Comparison of ENCODE assay signal across 10 cellular contexts in the genomic region with DNA sequence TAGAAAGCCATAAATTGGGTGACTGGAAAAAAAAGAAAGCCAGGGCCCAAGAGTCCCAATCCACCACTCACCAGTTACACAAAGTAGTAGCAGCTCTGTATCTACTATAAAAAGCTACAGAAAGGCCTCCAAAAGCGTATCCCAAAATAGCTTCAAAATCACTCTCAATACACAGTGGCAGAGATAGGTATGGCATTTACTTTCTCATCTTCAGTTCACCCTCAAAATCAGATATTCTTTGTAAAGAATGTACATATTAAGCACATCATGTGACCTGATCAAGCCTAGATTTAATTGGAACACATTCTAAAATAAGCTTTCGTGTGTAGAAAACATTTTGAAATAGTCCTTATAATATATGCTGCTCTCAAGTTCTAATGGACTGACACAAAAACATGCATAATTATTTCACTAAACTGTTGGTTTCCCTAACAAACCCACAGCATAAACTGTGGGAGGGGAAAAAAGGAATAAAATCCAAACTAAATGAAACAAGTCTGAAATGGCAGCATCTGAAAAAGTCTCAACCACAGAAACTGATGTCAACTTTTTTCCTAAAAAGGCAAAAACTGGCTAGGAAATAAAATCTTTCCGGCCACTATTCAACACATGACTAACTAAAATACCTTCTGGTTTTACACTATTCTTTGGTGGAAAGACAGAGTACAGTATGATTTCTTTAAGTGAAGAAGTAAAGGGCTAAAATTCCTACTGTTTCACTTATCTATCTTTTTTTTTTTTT. TPM values are rescaled to one million over a fixed set of nuclear protein-coding genes. Genes with fewer than 3 reads are reported as not detected.
DNase-seq lines count a peak whose midpoint lies in the region; ATAC-seq and TF ChIP-seq lines count a peak whose summit lies in the region.
"Had no signal": no experiment of that assay in that cellular context is flagged by ENCODE, and none has a peak within 500 bp of the region (broad histone marks: within the 10 kb centered on the region; RNA-seq: fewer than 3 reads in every experiment).

No MANE protein-coding gene starts in this region.

- H3K27ac Mint-ChIP-seq in WTC11, result peak overlapping the region; percentile 42; the same call in 1 of the 2 replicates

- DNase-seq in AG04450 (ENCODE audit: low read depth, low spot score) (peak; percentile 42), GM20000 (ENCODE audit: low spot score) (peak; percentile 19), WTC11 (ENCODE audit: low spot score) (no peak), heart right ventricle (no peak), NCI-H187 treated with DMSO at 0.1 percent for 48 hours (lab: John Stamatoyannopoulos, UW) (no peak), NCI-H446 treated with DMSO at 0.1 percent for 48 hours (lab: John Stamatoyannopoulos, UW) (no peak), NCI-H510A treated with DMSO at 0.1 percent for 48 hours (lab: John Stamatoyannopoulos, UW) (no peak)
- DNase-seq: COR-L47, islet precursor cell had no signal

- H3K4me3 ChIP-seq in AG04450 (ENCODE audit: low read depth, low read length) (no peak overlapping the region; the same call in 1 of the 2 replicates), heart right ventricle (no peak overlapping the region)

- no peak overlapping the region for H3K4me3 Mint-ChIP-seq in WTC11

- peaks cover 9% of the 10 kb centered on the region for H3K36me3 Mint-ChIP-seq in WTC11

- ATAC-seq in WTC11 (no peak), heart right ventricle (peak in 7 of 8 donors; percentile 37 to 81 (median 65)), GM18909 (IDR thresholded peaks at IDR 0.05; ENCODE audit: poor library complexity, unreplicated experiment) (no peak)

- TF ChIP-seq CTCF in AG04450 (IDR thresholded peaks at IDR 0.05; ENCODE audit: low read depth, low read length), result no peak
- no peak for TF ChIP-seq CTCF in GM20000 (IDR thresholded peaks at IDR 0.05; ENCODE audit: extremely low read depth, missing control alignments)
- no peak for TF ChIP-seq CTCF in WTC11 (IDR thresholded peaks at IDR 0.05)
- TF ChIP-seq CTCF in heart right ventricle (IDR thresholded peaks at IDR 0.05), result peak in 1 of 9 donors; percentile 6

- CTCF ChIA-PET in AG04450 (lab: Charles Lee), result interaction anchor here (1.2 to 2.3 kb wide), 5 partner anchors 10 to 686 kb away, joined by 5 to 15 read pairs (median 8); no protein-coding TSS in a partner anchor
- CTCF ChIA-PET in WTC11 (lab: Charles Lee), result interaction anchor here (0.6 kb wide), 1 partner anchor 9 kb away, joined by 3 read pairs; no protein-coding TSS in a partner anchor

- peaks cover 0 to 3% (median 0%) of the 10 kb centered on the region in 9 donors for H3K36me3 ChIP-seq in heart right ventricle

- POLR2A ChIA-PET in AG04450 (lab: Yijun Ruan, JAX) (interaction anchor here (0.5 kb wide), 1 partner anchor 51 kb away, joined by 3 read pairs; a partner anchor contains a TSS), WTC11 (lab: Charles Lee) (interaction anchor here (0.6 kb wide), 1 partner anchor 847 kb away, joined by 3 read pairs; no protein-coding TSS in a partner anchor)

- H3K27me3 Mint-ChIP-seq in WTC11 (ENCODE audit: low read depth), result no peaks in the 10 kb centered on the region

- peaks cover 3% of the 10 kb centered on the region; the same call in 1 of the 2 replicates for H3K9me3 Mint-ChIP-seq in WTC11

- peaks cover 48% of the 10 kb centered on the region for H3K4me1 Mint-ChIP-seq in WTC11

- H3K27me3 ChIP-seq in AG04450 (ENCODE audit: control insufficient read depth, insufficient read depth, low read length), result no peaks in the 10 kb centered on the region
- no peaks in the 10 kb centered on the region for H3K27me3 ChIP-seq in heart right ventricle

- H3K27ac ChIP-seq in AG04450 (ENCODE audit: low read depth, low read length), result peak overlapping the region; percentile 81
- peak overlapping the region in 9 of 10 donors; percentile 12 to 83 (median 70) for H3K27ac ChIP-seq in heart right ventricle

- H3K9me3 ChIP-seq in AG04450 (ENCODE audit: control insufficient read depth, insufficient read depth, low read length) (no peaks in the 10 kb centered on the region), heart right ventricle (no peaks in the 10 kb centered on the region)

- H3K4me1 ChIP-seq in heart right ventricle, result peaks cover 0 to 86% (median 66%) of the 10 kb centered on the region in 9 donors

- intact Hi-C loops in heart right ventricle (cut with DNase I), result loop anchor here in 6 of 10 donors (5.0 to 10.0 kb wide), 5 partner anchors 279 to 629 kb away; no protein-coding TSS in a partner anchor

- 42 to 51% methylated on average over 3 of the region's 3 CpGs for WGBS in heart right ventricle, 2 donors

TF ChIP-seq in WTC11, 78 proteins besides CTCF, POLR2A, EP300 and RAD21 (continues in another document):
- TF ChIP-seq JAZF1 (CRISPR knock-in tag; IDR thresholded peaks at IDR 0.05) (no peak), OVOL2 (CRISPR knock-in tag; IDR thresholded peaks at IDR 0.05; ENCODE audit: borderline replicate concordance) (no peak), TCF7 (CRISPR knock-in tag; IDR thresholded peaks at IDR 0.05; ENCODE audit: low read depth) (no peak), SP1 (CRISPR knock-in tag; conservative IDR thresholded peaks at IDR 0.05) (no peak), ZNF396 (CRISPR knock-in tag; IDR thresholded peaks at IDR 0.05; ENCODE audit: borderline replicate concordance) (no peak), SOX15 (CRISPR knock-in tag; IDR thresholded peaks at IDR 0.05) (no peak), TEAD4 (CRISPR knock-in tag; IDR thresholded peaks at IDR 0.05) (no peak), CREM (CRISPR knock-in tag; IDR thresholded peaks at IDR 0.05) (no peak), ELF4 (CRISPR knock-in tag; IDR thresholded peaks at IDR 0.05; ENCODE audit: low read depth) (no peak), CBFB (CRISPR knock-in tag; IDR thresholded peaks at IDR 0.05; ENCODE audit: low read depth) (no peak), ZNF671 (CRISPR knock-in tag; IDR thresholded peaks at IDR 0.05) (no peak)
- TF ChIP-seq, protein P1, sequence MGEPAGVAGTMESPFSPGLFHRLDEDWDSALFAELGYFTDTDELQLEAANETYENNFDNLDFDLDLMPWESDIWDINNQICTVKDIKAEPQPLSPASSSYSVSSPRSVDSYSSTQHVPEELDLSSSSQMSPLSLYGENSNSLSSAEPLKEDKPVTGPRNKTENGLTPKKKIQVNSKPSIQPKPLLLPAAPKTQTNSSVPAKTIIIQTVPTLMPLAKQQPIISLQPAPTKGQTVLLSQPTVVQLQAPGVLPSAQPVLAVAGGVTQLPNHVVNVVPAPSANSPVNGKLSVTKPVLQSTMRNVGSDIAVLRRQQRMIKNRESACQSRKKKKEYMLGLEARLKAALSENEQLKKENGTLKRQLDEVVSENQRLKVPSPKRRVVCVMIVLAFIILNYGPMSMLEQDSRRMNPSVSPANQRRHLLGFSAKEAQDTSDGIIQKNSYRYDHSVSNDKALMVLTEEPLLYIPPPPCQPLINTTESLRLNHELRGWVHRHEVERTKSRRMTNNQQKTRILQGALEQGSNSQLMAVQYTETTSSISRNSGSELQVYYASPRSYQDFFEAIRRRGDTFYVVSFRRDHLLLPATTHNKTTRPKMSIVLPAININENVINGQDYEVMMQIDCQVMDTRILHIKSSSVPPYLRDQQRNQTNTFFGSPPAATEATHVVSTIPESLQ (CRISPR knock-in tag; IDR thresholded peaks at IDR 0.05), result no peak
- TF ChIP-seq, protein P2, sequence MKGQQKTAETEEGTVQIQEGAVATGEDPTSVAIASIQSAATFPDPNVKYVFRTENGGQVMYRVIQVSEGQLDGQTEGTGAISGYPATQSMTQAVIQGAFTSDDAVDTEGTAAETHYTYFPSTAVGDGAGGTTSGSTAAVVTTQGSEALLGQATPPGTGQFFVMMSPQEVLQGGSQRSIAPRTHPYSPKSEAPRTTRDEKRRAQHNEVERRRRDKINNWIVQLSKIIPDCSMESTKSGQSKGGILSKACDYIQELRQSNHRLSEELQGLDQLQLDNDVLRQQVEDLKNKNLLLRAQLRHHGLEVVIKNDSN (CRISPR knock-in tag; IDR thresholded peaks at IDR 0.05), result no peak
- TF ChIP-seq, protein P3, sequence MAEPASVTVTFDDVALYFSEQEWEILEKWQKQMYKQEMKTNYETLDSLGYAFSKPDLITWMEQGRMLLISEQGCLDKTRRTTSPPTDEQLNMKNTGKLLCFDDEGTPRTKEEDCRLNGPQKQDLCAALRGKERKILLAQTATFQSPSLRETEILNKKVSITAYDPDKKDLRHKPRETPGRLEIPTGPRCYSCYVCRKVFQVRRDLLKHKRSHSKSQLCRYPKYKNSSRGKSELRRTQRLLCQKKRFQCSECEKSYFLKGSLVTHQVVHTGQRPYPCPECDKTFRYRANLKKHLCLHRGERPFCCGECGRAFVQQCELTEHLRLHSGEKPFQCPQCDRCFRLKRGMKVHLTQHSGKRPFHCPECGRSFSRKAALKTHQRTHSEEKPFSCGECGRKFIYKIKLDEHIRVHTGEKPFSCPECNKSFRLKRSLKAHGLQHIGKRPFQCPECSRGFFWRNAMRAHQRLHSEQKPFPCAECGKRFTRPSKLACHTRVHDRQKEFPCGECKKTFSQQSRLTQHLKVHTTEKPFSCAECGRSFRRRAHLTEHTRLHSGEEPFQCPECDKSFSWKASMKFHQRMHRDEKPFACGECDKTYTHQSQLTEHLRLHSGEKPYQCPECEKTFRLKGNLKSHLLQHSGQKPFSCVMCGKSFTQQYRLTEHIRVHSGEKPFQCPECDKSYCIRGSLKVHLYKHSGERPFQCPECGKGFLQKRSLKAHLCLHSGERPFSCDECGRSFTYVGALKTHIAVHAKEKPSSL (CRISPR knock-in tag; conservative IDR thresholded peaks at IDR 0.05), result no peak

RNA-seq across cellular contexts. Expression of a gene that starts 25.9 kb away (rescaled TPM):
- 159 and 167 TPM in 2 replicates for polyA plus RNA-seq in AG04450 (2011; rRNA removed)
- polyA minus RNA-seq in AG04450 (2011; rRNA and poly(A)+ RNA removed), result 60.1 and 80.1 TPM in 2 replicates
- 183 to 195 TPM (median 185 TPM) in 3 replicates for total RNA-seq in WTC11 (2021)
- 100 to 1,000 TPM in 1 of 10 donors, 10 to 100 TPM in 9; 86.3 to 109 (median 96.7) TPM for total RNA-seq in heart right ventricle
- 10 to 100 TPM; 35.5 to 76.0 TPM for polyA plus RNA-seq in heart right ventricle

RNA-seq across cellular contexts. Expression of a gene that starts 38.2 kb away (rescaled TPM):
- polyA plus RNA-seq in AG04450 (2011; rRNA removed) (49.1 and 77.7 TPM in 2 replicates), heart right ventricle (100 to 1,000 TPM in 1 of 2 donors, 10 to 100 TPM in 1; 61.1 to 128 TPM)
- polyA minus RNA-seq in AG04450 (2011; rRNA and poly(A)+ RNA removed), result 18.8 and 34.7 TPM in 2 replicates
- total RNA-seq in WTC11 (2021) (51.3 to 56.9 TPM (median 56.5 TPM) in 3 replicates), heart right ventricle (100 to 1,000 TPM; 171 to 663 (median 245) TPM)

RNA-seq across cellular contexts. Expression of a gene that starts 51.4 kb away (rescaled TPM):
- polyA plus RNA-seq in AG04450 (2011; rRNA removed) (80.0 and 100 TPM in 2 replicates), heart right ventricle (10 to 100 TPM; 17.4 to 33.2 TPM)
- 22.1 and 35.8 TPM in 2 replicates for polyA minus RNA-seq in AG04450 (2011; rRNA and poly(A)+ RNA removed)
- total RNA-seq in WTC11 (2021) (112 to 124 TPM (median 121 TPM) in 3 replicates), heart right ventricle (10 to 100 TPM; 34.1 to 59.6 (median 45.7) TPM)

Comparison
In these comparisons a context has a peak if more than half of its experiments do, and no peak if none do; other contexts are left out.
1. DNase-seq: peak in AG04450 (single experiment) and GM20000 (single experiment); none in WTC11 (single experiment), heart right ventricle (0 of 2), NCI-H187 treated with DMSO at 0.1 percent for 48 hours (single experiment), NCI-H446 treated with DMSO at 0.1 percent for 48 hours (single experiment) and NCI-H510A treated with DMSO at 0.1 percent for 48 hours (single experiment).
2. ATAC-seq: peak in heart right ventricle (7 of 8); none in WTC11 (single experiment) and GM18909 (single experiment).